ENCODE assay signal across 1 cellular context in genomic region chr2:46293466-46293865, GRCh38.
TF ChIP-seq lines count a peak whose summit lies in the region.

No MANE protein-coding gene starts in this region.

TF ChIP-seq in H1, 55 proteins besides CTCF, POLR2A, EP300 and RAD21 (continued from another document):
- TF ChIP-seq ATF2 (IDR thresholded peaks at IDR 0.05; ENCODE audit: low read length) (no peak), CEBPB (IDR thresholded peaks at IDR 0.05; ENCODE audit: low read depth, low read length) (no peak), MAFK (IDR thresholded peaks at IDR 0.05; ENCODE audit: low read depth, low read length) (no peak), NANOG (IDR thresholded peaks at IDR 0.05; ENCODE audit: insufficient read depth, low read depth, low read length, poor library complexity, severe bottlenecking) (no peak), TBP (IDR thresholded peaks at IDR 0.05; ENCODE audit: low read depth, low read length) (no peak), SP1 (IDR thresholded peaks at IDR 0.05; ENCODE audit: low read depth, low read length) (no peak), ATF3 (IDR thresholded peaks at IDR 0.05; ENCODE audit: insufficient read depth, low read depth, low read length) (no peak), KDM1A (IDR thresholded peaks at IDR 0.05; ENCODE audit: borderline replicate concordance, low read length) (no peak), TAF7 (optimal IDR thresholded peaks at IDR 0.05; ENCODE audit: borderline replicate concordance, low read depth, low read length) (no peak), CHD2 (IDR thresholded peaks at IDR 0.05; ENCODE audit: low read length) (no peak), SRF (IDR thresholded peaks at IDR 0.05; ENCODE audit: low read depth, low read length) (no peak)
